15 cellular contexts compared by ENCODE assay signal in the genomic region with DNA sequence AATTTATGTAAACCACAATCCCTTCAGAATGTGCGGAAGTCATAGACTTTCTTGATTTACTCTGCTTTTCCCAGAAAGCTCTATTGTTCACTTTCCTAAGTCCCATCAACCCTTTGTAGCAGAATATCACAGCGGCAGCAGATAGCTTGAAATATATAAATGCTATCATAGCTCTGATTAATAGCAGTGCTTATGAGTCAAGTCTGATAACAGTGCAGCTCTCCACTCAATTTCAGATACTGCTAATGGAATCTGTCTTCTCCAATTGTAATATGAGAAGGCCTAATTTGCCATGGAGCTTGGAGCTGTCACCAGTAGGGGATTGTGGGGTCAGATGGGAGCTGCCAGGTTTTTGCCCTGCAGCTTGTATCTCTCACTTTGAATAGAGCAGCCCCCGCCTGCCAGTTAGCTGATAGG. TPM values are rescaled to one million over a fixed set of nuclear protein-coding genes. Genes with fewer than 3 reads are reported as not detected.
DNase-seq lines count a peak whose midpoint lies in the region; ATAC-seq and TF ChIP-seq lines count a peak whose summit lies in the region.
"Had no signal": no experiment of that assay in that cellular context is flagged by ENCODE, and none has a peak within 500 bp of the region (broad histone marks: within the 10 kb centered on the region; RNA-seq: fewer than 3 reads in every experiment).

No MANE protein-coding gene starts in this region.

- H3K79me1 ChIP-seq in H9 (ENCODE audit: insufficient read depth, low read depth, low read length, poor library complexity, severe bottlenecking) (no peaks in the 10 kb centered on the region), mesenchymal stem cell (replicated peaks; ENCODE audit: low read length, poor library complexity, severe bottlenecking) (peaks cover 5% of the 10 kb centered on the region)

- no peaks in the 10 kb centered on the region for H3K27me3 Mint-ChIP-seq in H9 (ENCODE audit: low read depth)
- H3K27me3 Mint-ChIP-seq in WTC11 (ENCODE audit: low read depth), result no peaks in the 10 kb centered on the region
- no peaks in the 10 kb centered on the region for H3K27me3 Mint-ChIP-seq in memory B cell

- H2BK20ac ChIP-seq in H9 (ENCODE audit: low read depth, low read length, poor library complexity, severe bottlenecking), result no peak overlapping the region

- no peaks in the 10 kb centered on the region for H3K27me3 ChIP-seq in H9 (ENCODE audit: insufficient read depth, low read length)
- H3K27me3 ChIP-seq in mesenchymal stem cell (ENCODE audit: control insufficient read depth in 1 of 2, insufficient read depth in 1 of 2, low read length in 2 of 2), result no peaks in the 10 kb centered on the region
- H3K27me3 ChIP-seq: BLaER1, tibial nerve had no signal

- no peaks in the 10 kb centered on the region for H3K4me1 ChIP-seq in H9 (ENCODE audit: insufficient read depth, low read length)
- H3K4me1 ChIP-seq in mesenchymal stem cell (ENCODE audit: control insufficient read depth, insufficient read depth, low read depth, low read length), result no peaks in the 10 kb centered on the region
- H3K4me1 ChIP-seq: BLaER1, tibial nerve had no signal

- ATAC-seq in WTC11, result peak; percentile 94
- no peak for ATAC-seq in memory B cell (ENCODE audit: low read depth)
- ATAC-seq: activated CD8-positive, alpha-beta T cell treated with anti-CD3 and anti-CD28 coated beads, Interleukin-2, amount 10 ng/mL, durations not matched to agents 7 days and 5 days; stimulated activated effector memory CD8-positive, alpha-beta T cell treated with anti-CD3 and anti-CD28 coated beads, Interleukin-12 subunit alpha, Interleukin-12 subunit beta, amount 100 ng/mL, for 72 hours had no signal

- H3K4me1 Mint-ChIP-seq in H9 (peaks cover 4 to 5% of the 10 kb centered on the region in 2 experiments), WTC11 (peaks cover 7% of the 10 kb centered on the region), memory B cell (peaks cover 3% of the 10 kb centered on the region)
- H3K4me1 Mint-ChIP-seq: stimulated activated effector memory CD8-positive, alpha-beta T cell treated with anti-CD3 and anti-CD28 coated beads, Interleukin-12 subunit alpha, Interleukin-12 subunit beta, amount 100 ng/mL, for 72 hours had no signal

- no peaks in the 10 kb centered on the region for H3K79me2 ChIP-seq in H9 (ENCODE audit: insufficient read depth, low read length)

- H3K23me2 ChIP-seq in H9 (ENCODE audit: insufficient read length, low read depth, low read length, poor library complexity, severe bottlenecking), result no peaks in the 10 kb centered on the region

- H4K91ac ChIP-seq in H9 (ENCODE audit: insufficient read length, low read depth, low read length) (no peak overlapping the region), mesenchymal stem cell (ENCODE audit: low read length) (no peak overlapping the region)

- no peak overlapping the region for H2BK15ac ChIP-seq in H9 (ENCODE audit: low read depth, low read length)
- no peak overlapping the region for H2BK15ac ChIP-seq in mesenchymal stem cell (ENCODE audit: low read depth, poor library complexity, severe bottlenecking)

- TF ChIP-seq CTCF in H9 (conservative IDR thresholded peaks at IDR 0.05), result peak; percentile 41; the same call in 2 of the 3 replicates
- TF ChIP-seq CTCF in WTC11 (IDR thresholded peaks at IDR 0.05), result no peak

- no peak overlapping the region for H3K4me3 ChIP-seq in mesenchymal stem cell (ENCODE audit: insufficient read depth in 1 of 2, low read depth in 1 of 2, low read length in 2 of 2)
- H3K4me3 ChIP-seq: BLaER1, tibial nerve had no signal

- H2BK12ac ChIP-seq in H9 (ENCODE audit: insufficient read length, low read depth, low read length) (no peak overlapping the region), mesenchymal stem cell (ENCODE audit: low read length in 2 of 2) (no peak overlapping the region)

- no peak overlapping the region for H2BK5ac ChIP-seq in H9 (ENCODE audit: insufficient read length, low read length)
- no peak overlapping the region for H2BK5ac ChIP-seq in mesenchymal stem cell (ENCODE audit: low read depth, low read length, poor library complexity, severe bottlenecking)

- no peak overlapping the region for H4K5ac ChIP-seq in H9 (ENCODE audit: insufficient read length, low read depth, low read length)

- no peaks in the 10 kb centered on the region for H4K20me1 ChIP-seq in H9 (ENCODE audit: control insufficient read depth, insufficient read depth, insufficient read length)

- H3K9ac ChIP-seq in H9 (ENCODE audit: extremely low read depth, insufficient read length, low read length) (no peak overlapping the region), mesenchymal stem cell (ENCODE audit: low read length) (no peak overlapping the region)
- H3K9ac ChIP-seq: BLaER1 had no signal

- no peak overlapping the region for H2BK120ac ChIP-seq in H9 (ENCODE audit: low read depth, low read length, poor library complexity, severe bottlenecking)
- no peak overlapping the region for H2BK120ac ChIP-seq in mesenchymal stem cell (ENCODE audit: low read depth, low read length)

- CTCF ChIA-PET in WTC11 (lab: Charles Lee), result interaction anchor here (0.8 to 2.8 kb wide), 9 partner anchors 8 to 461 kb away, joined by 3 to 18 read pairs (median 3); a partner anchor contains a TSS

- H2AFZ ChIP-seq in H9 (ENCODE audit: low read length) (no peak overlapping the region), mesenchymal stem cell (ENCODE audit: low read depth, low read length) (no peak overlapping the region)

- H3K56ac ChIP-seq in H9 (ENCODE audit: insufficient read length, low read depth, low read length), result no peak overlapping the region

- H3K4me2 ChIP-seq in H9 (ENCODE audit: insufficient read depth, insufficient read length, low read length) (no peak overlapping the region), mesenchymal stem cell (ENCODE audit: low read length, poor library complexity, severe bottlenecking) (no peak overlapping the region)
- H3K4me2 ChIP-seq: BLaER1 had no signal

- H3K27ac Mint-ChIP-seq in H9 (0 out of 7 replicates have a peak overlapping the region, but pooled peaks of 1 of the 3 experiments have one; percentile 69), WTC11 (no peak overlapping the region), memory B cell (peak overlapping the region; percentile 31)
- H3K27ac Mint-ChIP-seq: activated CD8-positive, alpha-beta T cell treated with anti-CD3 and anti-CD28 coated beads, Interleukin-2, amount 10 ng/mL, durations not matched to agents 7 days and 5 days; activated T-helper 1 cell treated with anti-CD3 and anti-CD28 coated beads, Interleukin-12 subunit alpha, Interleukin-12 subunit beta, Interleukin-2, Interleukin-4 antibody, amounts not matched to agents 30 ng/mL and 10 ng/mL and 1 ng/mL, durations not matched to agents 14 hours and 24 hours and 36 hours; stimulated activated effector memory CD8-positive, alpha-beta T cell treated with anti-CD3 and anti-CD28 coated beads, Interleukin-12 subunit alpha, Interleukin-12 subunit beta, amount 100 ng/mL, for 72 hours had no signal

- H3K9me3 ChIP-seq in H9 (ENCODE audit: control insufficient read depth, low read depth, low read length) (no peaks in the 10 kb centered on the region), mesenchymal stem cell (ENCODE audit: control insufficient read depth, low read length) (no peaks in the 10 kb centered on the region)
- H3K9me3 ChIP-seq: BLaER1, tibial nerve had no signal

- no peaks in the 10 kb centered on the region for H3K9me3 Mint-ChIP-seq in H9
- H3K9me3 Mint-ChIP-seq in WTC11, result no peaks in the 10 kb centered on the region
- no peaks in the 10 kb centered on the region for H3K9me3 Mint-ChIP-seq in memory B cell
- H3K9me3 Mint-ChIP-seq: activated T-helper 1 cell treated with anti-CD3 and anti-CD28 coated beads, Interleukin-12 subunit alpha, Interleukin-12 subunit beta, Interleukin-2, Interleukin-4 antibody, amounts not matched to agents 30 ng/mL and 10 ng/mL and 1 ng/mL, durations not matched to agents 14 hours and 24 hours and 36 hours; stimulated activated effector memory CD8-positive, alpha-beta T cell treated with anti-CD3 and anti-CD28 coated beads, Interleukin-12 subunit alpha, Interleukin-12 subunit beta, amount 100 ng/mL, for 72 hours had no signal

- H3T11ph ChIP-seq in H9 (ENCODE audit: low read length), result no peak overlapping the region

- POLR2A ChIA-PET in WTC11 (lab: Charles Lee), result interaction anchor here (1.0 kb wide), 1 partner anchor 11 kb away, joined by 4 read pairs; a partner anchor contains a TSS

- H3K23ac ChIP-seq in H9 (ENCODE audit: insufficient read length, low read depth, low read length) (no peak overlapping the region), mesenchymal stem cell (ENCODE audit: low read length in 2 of 2) (no peak overlapping the region)

- H3K4me3 Mint-ChIP-seq in H9 (no peak overlapping the region), WTC11 (no peak overlapping the region), memory B cell (no peak overlapping the region)
- H3K4me3 Mint-ChIP-seq: activated CD8-positive, alpha-beta T cell treated with anti-CD3 and anti-CD28 coated beads, Interleukin-2, amount 10 ng/mL, durations not matched to agents 7 days and 5 days; activated T-helper 1 cell treated with anti-CD3 and anti-CD28 coated beads, Interleukin-12 subunit alpha, Interleukin-12 subunit beta, Interleukin-2, Interleukin-4 antibody, amounts not matched to agents 30 ng/mL and 10 ng/mL and 1 ng/mL, durations not matched to agents 14 hours and 24 hours and 36 hours; stimulated activated effector memory CD8-positive, alpha-beta T cell treated with anti-CD3 and anti-CD28 coated beads, Interleukin-12 subunit alpha, Interleukin-12 subunit beta, amount 100 ng/mL, for 72 hours had no signal

- peak; percentile 32 for DNase-seq in H9
- DNase-seq in NCI-H2171 (lab: John Stamatoyannopoulos, UW), result peak; percentile 51
- DNase-seq in WTC11 (ENCODE audit: low spot score), result peak; percentile 32
- DNase-seq in memory B cell (ENCODE audit: low spot score in 2 of 2), result no peak
- DNase-seq in mesenchymal stem cell, result no peak
- no peak for DNase-seq in T1000 (lab: John Stamatoyannopoulos, UW)
- no peak for DNase-seq in cerebellar nuclear complex (lab: John Stamatoyannopoulos, UW)
- DNase-seq in SW 1271 (lab: John Stamatoyannopoulos, UW), result no peak
- DNase-seq: activated CD8-positive, alpha-beta T cell treated with anti-CD3 and anti-CD28 coated beads, Interleukin-2, amount 10 ng/mL, durations not matched to agents 7 days and 5 days; NCI-H1048 had no signal

- H3K36me3 Mint-ChIP-seq in H9 (ENCODE audit: insufficient read depth in 1 of 3, low read depth in 3 of 3) (peaks cover 0 to 16% (median 0%) of the 10 kb centered on the region in 3 experiments; a peak in 4 of 7 replicates), WTC11 (peaks cover 7% of the 10 kb centered on the region), memory B cell (peaks cover 10% of the 10 kb centered on the region)

- H4K8ac ChIP-seq in H9 (replicated peaks; ENCODE audit: insufficient read length, low read depth, low read length) (no peak overlapping the region), mesenchymal stem cell (ENCODE audit: low read length) (no peak overlapping the region)

- H3K14ac ChIP-seq in H9 (ENCODE audit: insufficient read depth, low read length) (no peak overlapping the region), mesenchymal stem cell (ENCODE audit: low read length in 2 of 2) (no peak overlapping the region)

- no CpG with 5 or more reads among the region's 3 CpGs for WGBS in H9 (ENCODE audit: extremely low coverage, insufficient read length, low lambda C conversion rate)
- WGBS in mesenchymal stem cell, result 100% methylated on average over 1 of the region's 3 CpGs

- no peak overlapping the region for H3K18ac ChIP-seq in H9 (ENCODE audit: insufficient read length, low read depth, low read length)
- no peak overlapping the region for H3K18ac ChIP-seq in mesenchymal stem cell (ENCODE audit: low read depth in 1 of 2, low read length in 2 of 2)

- H3K36me3 ChIP-seq in mesenchymal stem cell (ENCODE audit: control insufficient read depth in 1 of 2, insufficient read depth in 2 of 2, low read depth in 1 of 2, low read length in 2 of 2), result peaks cover 0 to 54% of the 10 kb centered on the region in 2 experiments

- H3K27ac ChIP-seq in H9 (ENCODE audit: insufficient read length, low read depth, low read length) (no peak overlapping the region), mesenchymal stem cell (ENCODE audit: low read length, poor library complexity, severe bottlenecking) (no peak overlapping the region)
- H3K27ac ChIP-seq: BLaER1, epithelial cell of prostate, tibial nerve had no signal

- H2AK5ac ChIP-seq in H9 (ENCODE audit: insufficient read length, low read length) (no peak overlapping the region), mesenchymal stem cell (ENCODE audit: low read length, severe bottlenecking) (no peak overlapping the region)

- H3K4ac ChIP-seq in H9 (ENCODE audit: low read depth, low read length), result no peak overlapping the region
- no peak overlapping the region for H3K4ac ChIP-seq in mesenchymal stem cell (ENCODE audit: low read depth in 1 of 2, low read length in 2 of 2)

RNA-seq across cellular contexts. Expression of a gene that starts 10.9 kb away (rescaled TPM):
- total RNA-seq in H9 (2021), result 19.1 and 20.0 TPM in 2 replicates
- 17.9 to 22.5 TPM (median 20.4 TPM) in 3 replicates for total RNA-seq in WTC11 (2021)
- polyA plus RNA-seq in mesenchymal stem cell (2013, experiment 1 of 2), result 15.2 TPM
- 16.4 TPM for polyA plus RNA-seq in mesenchymal stem cell (2013, experiment 2 of 2)

Comparison
In these comparisons a context has a peak if more than half of its experiments do, and no peak if none do; other contexts are left out.
1. DNase-seq: peak in H9 (single experiment), NCI-H2171 (single experiment) and WTC11 (single experiment); none in memory B cell (0 of 2), mesenchymal stem cell (single experiment), T1000 (single experiment), cerebellar nuclear complex (0 of 2) and SW 1271 (0 of 2).